In genomic region chr18:54209471-54210180, GRCh38 we compare ENCODE assay signal across 8 cellular contexts. TPM values are rescaled to one million over a fixed set of nuclear protein-coding genes. Genes with fewer than 3 reads are reported as not detected.
A peak's percentile ranks its signal among the peaks of the same experiment; 100 is the strongest.
DNase-seq lines count a peak whose midpoint lies in the region; ATAC-seq and TF ChIP-seq lines count a peak whose summit lies in the region.

No MANE protein-coding gene starts in this region.

- no peak overlapping the region for H3K4me3 ChIP-seq in SK-N-SH (ENCODE audit: low read depth in 2 of 2, low read length in 1 of 2)
- H3K4me3 ChIP-seq in trophoblast cell (ENCODE audit: low read depth, low read length), result no peak overlapping the region
- H3K4me3 ChIP-seq in foreskin fibroblast (ENCODE audit: low read depth in 1 of 2, low read length in 2 of 2), result no peak overlapping the region

- no peak overlapping the region for H2BK120ac ChIP-seq in trophoblast cell (ENCODE audit: insufficient read depth, low read length, poor library complexity)

- H2BK5ac ChIP-seq in trophoblast cell (ENCODE audit: low read depth, low read length, poor library complexity), result no peak overlapping the region

- WGBS in SK-N-SH (ENCODE audit: low lambda C conversion rate), result 85% methylated on average over 1 of the region's 1 CpG
- no CpG with 5 or more reads among the region's 1 CpG for WGBS in trophoblast cell (ENCODE audit: extremely low coverage, insufficient coverage, insufficient read length)

- no peak; the same call in 2 of the 3 replicates for ATAC-seq in SK-N-SH treated with all-trans-retinoic acid at 6 μM for 48 hours
- ATAC-seq in HG02642 (IDR thresholded peaks at IDR 0.05; ENCODE audit: poor library complexity, unreplicated experiment), result peak; percentile 83

- H4K91ac ChIP-seq in trophoblast cell (ENCODE audit: low read depth, low read length), result no peak overlapping the region

- TF ChIP-seq CTCF in SK-N-SH (IDR thresholded peaks at IDR 0.05), result no peak
- no peak for TF ChIP-seq CTCF in foreskin fibroblast (IDR thresholded peaks at IDR 0.05; ENCODE audit: low read depth, low read length)

- POLR2A ChIA-PET in SK-N-SH (lab: Yijun Ruan, JAX), result no interaction called here

- H3K27ac ChIP-seq in SK-N-SH (ENCODE audit: low read depth in 2 of 2, low read length in 1 of 2) (peak overlapping the region in 1 of 2 experiments; percentile 43; a peak in 2 of 4 replicates), trophoblast cell (ENCODE audit: low read depth, low read length) (no peak overlapping the region)

- no peak overlapping the region for H2BK12ac ChIP-seq in trophoblast cell (ENCODE audit: low read length)

- H3K9ac ChIP-seq in SK-N-SH (no peak overlapping the region), trophoblast cell (ENCODE audit: low read length) (no peak overlapping the region)

- H3K36me3 ChIP-seq in SK-N-SH (replicated peaks in 1 of 2; ENCODE audit: control insufficient read depth in 1 of 2, insufficient read depth in 2 of 2, low read length in 1 of 2), result peaks cover 0 to 1% of the 10 kb centered on the region in 2 experiments
- H3K36me3 ChIP-seq in trophoblast cell (ENCODE audit: control insufficient read depth in 1 of 2, insufficient read depth in 2 of 2, low read length in 2 of 2), result no peaks in the 10 kb centered on the region

- CTCF ChIA-PET in SK-N-SH (lab: Yijun Ruan, JAX), result no interaction called here

- peaks cover 2% of the 10 kb centered on the region for H3K79me1 ChIP-seq in trophoblast cell (ENCODE audit: low read length)

- H3K9me3 ChIP-seq in SK-N-SH (no peaks in the 10 kb centered on the region), trophoblast cell (ENCODE audit: insufficient read depth, low read depth, low read length) (no peaks in the 10 kb centered on the region)

- H3K27me3 ChIP-seq in SK-N-SH (ENCODE audit: insufficient read depth) (no peaks in the 10 kb centered on the region), trophoblast cell (ENCODE audit: insufficient read depth, low read length) (no peaks in the 10 kb centered on the region)

- H3K23ac ChIP-seq in trophoblast cell (ENCODE audit: low read length), result no peak overlapping the region

- no peak overlapping the region for H3K14ac ChIP-seq in trophoblast cell (ENCODE audit: low read length)

- H3K79me2 ChIP-seq in SK-N-SH (ENCODE audit: insufficient read depth) (peaks cover 98% of the 10 kb centered on the region), trophoblast cell (ENCODE audit: control insufficient read depth, insufficient read depth, low read length, poor library complexity) (peaks cover 6% of the 10 kb centered on the region)

- no peak for DNase-seq in SK-N-SH
- peak; percentile 5 for DNase-seq in SK-N-DZ (ENCODE audit: low spot score)
- peak; percentile 8 to 20 for DNase-seq in trophoblast cell
- DNase-seq in foreskin fibroblast, result no peak
- no peak for DNase-seq in cortex of kidney (lab: John Stamatoyannopoulos, UW)
- DNase-seq in AML-193 (lab: John Stamatoyannopoulos, UW), result no peak

- H2AFZ ChIP-seq in SK-N-SH (ENCODE audit: low read depth) (no peak overlapping the region), trophoblast cell (ENCODE audit: insufficient read depth, low read length, poor library complexity) (no peak overlapping the region)

- H3K18ac ChIP-seq in trophoblast cell (ENCODE audit: low read length), result no peak overlapping the region

- H3K4ac ChIP-seq in trophoblast cell (ENCODE audit: low read depth, low read length), result no peak overlapping the region

- peak overlapping the region; percentile 45 for H3K4me2 ChIP-seq in SK-N-SH
- peak overlapping the region; percentile 44 for H3K4me2 ChIP-seq in trophoblast cell (ENCODE audit: low read length)

- TF ChIP-seq RAD21 in SK-N-SH (IDR thresholded peaks at IDR 0.05; ENCODE audit: low read length), result no peak

- peaks cover 0 to 5% of the 10 kb centered on the region in 2 experiments; a peak in 1 of 4 replicates for H3K4me1 ChIP-seq in SK-N-SH (ENCODE audit: control insufficient read depth in 1 of 2, insufficient read depth in 2 of 2, low read depth in 1 of 2, low read length in 1 of 2)
- peaks cover 6% of the 10 kb centered on the region in 2 experiments for H3K4me1 ChIP-seq in trophoblast cell (ENCODE audit: control insufficient read depth in 1 of 2, insufficient read depth in 2 of 2, low read length in 2 of 2)

- H2AK5ac ChIP-seq in trophoblast cell (ENCODE audit: low read length), result no peak overlapping the region

- TF ChIP-seq EP300 in SK-N-SH (IDR thresholded peaks at IDR 0.05; ENCODE audit: borderline replicate concordance in 1 of 2, low read depth in 1 of 2, low read length in 1 of 2), result no peak

- H3K9me2 ChIP-seq in SK-N-SH, result no peaks in the 10 kb centered on the region

- H3F3A ChIP-seq in SK-N-SH (replicated peaks; ENCODE audit: insufficient read depth), result peaks cover 6% of the 10 kb centered on the region

- H4K20me1 ChIP-seq in SK-N-SH (ENCODE audit: insufficient read depth), result peaks cover 53% of the 10 kb centered on the region

- no peak overlapping the region for H4K8ac ChIP-seq in trophoblast cell (ENCODE audit: low read depth, low read length)

- no peak overlapping the region for H4K12ac ChIP-seq in trophoblast cell (ENCODE audit: low read depth, low read length)

TF ChIP-seq in SK-N-SH, 30 proteins besides CTCF, POLR2A, EP300 and RAD21 (continues in another document):
- TF ChIP-seq RCOR1 (IDR thresholded peaks at IDR 0.05; ENCODE audit: low read length) (no peak), GATA2 (CRISPR knock-in tag; IDR thresholded peaks at IDR 0.05) (no peak), POLR2AphosphoS5 (IDR thresholded peaks at IDR 0.05; ENCODE audit: low read depth, low read length) (no peak), EZH2phosphoT487 (IDR thresholded peaks at IDR 0.05; ENCODE audit: borderline replicate concordance, low read depth) (no peak), IRF3 (IDR thresholded peaks at IDR 0.05; ENCODE audit: low read depth, low read length) (no peak)

TF ChIP-seq in SK-N-SH treated with all-trans-retinoic acid at 6 μM for 48 hours, 23 proteins besides CTCF, POLR2A, EP300 and RAD21:
- TF ChIP-seq ZNF8 (CRISPR knock-in tag; IDR thresholded peaks at IDR 0.05) (no peak), ZNF565 (CRISPR knock-in tag; conservative IDR thresholded peaks at IDR 0.05; ENCODE audit: low read depth) (no peak), ESRRG (CRISPR knock-in tag; IDR thresholded peaks at IDR 0.05) (no peak), ARNTL (CRISPR knock-in tag; IDR thresholded peaks at IDR 0.05; ENCODE audit: borderline replicate concordance, low read depth) (no peak), ZFP3 (CRISPR knock-in tag; IDR thresholded peaks at IDR 0.05) (no peak)

RNA-seq across cellular contexts. Expression of gene MBD2, which starts 14.8 kb away (rescaled TPM):
- polyA plus RNA-seq in SK-N-SH (2012; rRNA removed), result 12.5 and 13.3 TPM in 2 replicates
- polyA plus RNA-seq in SK-N-SH (2012; cell fraction: cytosol; rRNA removed), result 16.6 and 18.9 TPM in 2 replicates
- polyA plus RNA-seq in SK-N-SH (2012; cell fraction: nucleus; rRNA removed), result 10.5 and 16.6 TPM in 2 replicates
- 13.7 and 14.1 TPM in 2 replicates for polyA plus RNA-seq in SK-N-DZ (2014; cell fraction: cytosol; rRNA removed)
- polyA plus RNA-seq in SK-N-DZ (2014; cell fraction: nucleus; rRNA removed), result 6.6 and 14.5 TPM in 2 replicates
- polyA plus RNA-seq in trophoblast cell (2013), result 33.1 and 34.2 TPM in 2 replicates

RNA-seq across cellular contexts. Expression of gene POLI, which starts 59.7 kb away (rescaled TPM):
- polyA plus RNA-seq in SK-N-SH (2012; rRNA removed), result 11.9 and 21.7 TPM in 2 replicates
- 9.3 and 12.8 TPM in 2 replicates for polyA plus RNA-seq in SK-N-SH (2012; cell fraction: cytosol; rRNA removed)
- polyA plus RNA-seq in SK-N-SH (2012; cell fraction: nucleus; rRNA removed), result 33.5 and 74.8 TPM in 2 replicates
- 14.0 and 17.3 TPM in 2 replicates for polyA plus RNA-seq in SK-N-DZ (2014; cell fraction: cytosol; rRNA removed)
- 56.3 and 80.8 TPM in 2 replicates for polyA plus RNA-seq in SK-N-DZ (2014; cell fraction: nucleus; rRNA removed)
- polyA plus RNA-seq in trophoblast cell (2013), result 19.2 and 22.4 TPM in 2 replicates

Comparison
In these comparisons a context has a peak if more than half of its experiments do, and no peak if none do; other contexts are left out.
1. DNase-seq: peak in SK-N-DZ (single experiment) and trophoblast cell (2 of 2); none in SK-N-SH (single experiment), foreskin fibroblast (0 of 2), cortex of kidney (single experiment) and AML-193 (0 of 2).